ENCODE assay signal across 1 cellular context in genomic region chr2:217077841-217078407, GRCh38.
TF ChIP-seq lines count a peak whose summit lies in the region.

No MANE protein-coding gene starts in this region.

TF ChIP-seq in GM12878, 131 proteins besides CTCF, POLR2A, EP300 and RAD21:
- TF ChIP-seq MXI1 (IDR thresholded peaks at IDR 0.05; ENCODE audit: low read depth, low read length) (no peak), JUNB (IDR thresholded peaks at IDR 0.05) (peak; percentile 13; the same call in 1 of the 2 replicates)
